8 cellular contexts compared by ENCODE assay signal in genomic region chr22:20429254-20430100, GRCh38. TPM values are rescaled to one million over a fixed set of nuclear protein-coding genes. Genes with fewer than 3 reads are reported as not detected.
DNase-seq lines count a peak whose midpoint lies in the region; ATAC-seq and TF ChIP-seq lines count a peak whose summit lies in the region.

No MANE protein-coding gene starts in this region.

- peak; percentile 49 for DNase-seq in RPMI8226
- peak; percentile 78 for DNase-seq in activated naive CD4-positive, alpha-beta T cell treated with Interleukin-2 at 50 U/mL for 16 hours
- peak; percentile 83 for DNase-seq in islet precursor cell
- DNase-seq in stimulated activated CD8-positive, alpha-beta memory T cell treated with anti-CD3 and anti-CD28 coated beads, Interleukin-12 subunit alpha, Interleukin-12 subunit beta, amount 100 ng/mL, for 24 hours (ENCODE audit: extremely low read depth) = peak; percentile 57
- DNase-seq in COLO829 (ENCODE audit: low spot score) = no peak
- DNase-seq in NCI-H524 (lab: John Stamatoyannopoulos, UW) = no peak
- no peak for DNase-seq in omental fat pad (ENCODE audit: low spot score)

- no peak for TF ChIP-seq CTCF in omental fat pad (IDR thresholded peaks at IDR 0.05)

- peak; percentile 30 for ATAC-seq in GM19468 (IDR thresholded peaks at IDR 0.05; ENCODE audit: extremely low read depth, unreplicated experiment)
- no peak for ATAC-seq in omental fat pad (ENCODE audit: low FRiP score)

RNA-seq across cellular contexts. Expression of gene SCARF2, which starts 8.1 kb away (rescaled TPM):
- 10 to 100 TPM in 2 of 4 donors, 1 to 10 TPM in 2; 9.4 to 17.9 (median 12.3) TPM for total RNA-seq in omental fat pad

RNA-seq across cellular contexts. Expression of gene ZNF74, which starts 35.5 kb away (rescaled TPM):
- total RNA-seq in omental fat pad = 1 to 10 TPM; 3.2 to 8.8 (median 5.9) TPM

Comparison
In these comparisons a context has a peak if more than half of its experiments do, and no peak if none do; other contexts are left out.
1. DNase-seq: peak in RPMI8226 (single experiment), activated naive CD4-positive, alpha-beta T cell treated with Interleukin-2 at 50 U/mL for 16 hours (single experiment), islet precursor cell (single experiment) and stimulated activated CD8-positive, alpha-beta memory T cell treated with anti-CD3 and anti-CD28 coated beads, Interleukin-12 subunit alpha, Interleukin-12 subunit beta, amount 100 ng/mL, for 24 hours (single experiment); none in COLO829 (single experiment), NCI-H524 (0 of 2) and omental fat pad (single experiment).